ENCODE assay signal across 9 cellular contexts in the genomic region with DNA sequence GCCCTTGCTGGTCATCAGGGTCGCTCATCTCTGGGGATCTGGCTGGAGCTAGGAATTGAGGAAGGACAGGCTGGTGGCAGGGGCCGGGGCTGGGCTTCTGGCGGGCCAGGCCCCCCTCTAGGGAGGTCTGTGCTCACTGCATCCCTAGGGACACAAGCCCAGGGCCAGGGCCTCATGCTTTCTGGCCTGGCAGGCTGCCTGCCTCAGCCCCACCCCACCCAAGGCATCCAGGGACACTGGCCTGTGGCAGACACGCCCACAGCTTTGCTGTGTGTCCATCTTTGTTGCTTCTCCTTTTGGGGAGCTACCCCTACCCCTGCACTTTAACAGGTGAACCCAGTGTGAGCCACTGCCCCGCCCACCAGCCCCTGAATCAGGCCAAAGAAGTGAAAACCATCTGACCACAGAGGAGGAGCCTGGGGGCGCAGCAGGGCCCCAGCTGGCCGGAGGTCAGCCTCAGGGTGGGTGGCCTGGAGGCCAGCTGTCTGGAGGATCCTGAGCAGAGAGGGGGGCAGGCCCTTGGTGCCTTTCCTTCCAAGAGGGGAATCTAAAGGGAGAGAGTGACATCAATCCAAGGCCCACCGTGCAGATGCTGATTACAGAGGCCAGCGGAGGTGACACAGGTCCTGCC. TPM values are rescaled to one million over a fixed set of nuclear protein-coding genes. Genes with fewer than 3 reads are reported as not detected.
DNase-seq lines count a peak whose midpoint lies in the region; ATAC-seq and TF ChIP-seq lines count a peak whose summit lies in the region.
"Had no signal": no experiment of that assay in that cellular context is flagged by ENCODE, and none has a peak within 500 bp of the region (broad histone marks: within the 10 kb centered on the region; RNA-seq: fewer than 3 reads in every experiment).

No MANE protein-coding gene starts in this region.

- H3K27me3 Mint-ChIP-seq in endothelial cell (ENCODE audit: unreplicated experiment) = peaks cover 5% of the 10 kb centered on the region

- H3K4me1 Mint-ChIP-seq in endothelial cell (ENCODE audit: unreplicated experiment) = peaks cover 2% of the 10 kb centered on the region

- H3K27ac ChIP-seq in RWPE2 (ENCODE audit: poor library complexity, severe bottlenecking) (no peak overlapping the region), right atrium auricular region (peak overlapping the region; percentile 64 to 77), gastrocnemius medialis (peak overlapping the region in 3 of 4 donors; percentile 22 to 52 (median 26))

- H3K27me3 ChIP-seq in RWPE2 (ENCODE audit: insufficient read depth, poor library complexity, severe bottlenecking) = no peaks in the 10 kb centered on the region
- H3K27me3 ChIP-seq in right atrium auricular region = no peaks in the 10 kb centered on the region
- H3K27me3 ChIP-seq in gastrocnemius medialis = no peaks in the 10 kb centered on the region

- no peak for TF ChIP-seq POLR2A in gastrocnemius medialis (IDR thresholded peaks at IDR 0.05)

- in situ Hi-C loops in gastrocnemius medialis (cut with MboI; ENCODE audit: low sequenced_read_pairs in 4 of 4) = loop anchor here in 3 of 4 donors (10.0 to 25.0 kb wide), 4 partner anchors 123 to 241 kb away; no protein-coding TSS in a partner anchor

- ATAC-seq in RWPE2 (ENCODE audit: low read depth) (no peak; the same call in 2 of the 3 replicates), gastrocnemius medialis (peak; percentile 5 to 25), GM19452 (IDR thresholded peaks at IDR 0.05; ENCODE audit: unreplicated experiment) (no peak)

- H3K9me3 Mint-ChIP-seq in endothelial cell (ENCODE audit: unreplicated experiment) = no peaks in the 10 kb centered on the region

- DNase-seq in NCI-H82 (lab: John Stamatoyannopoulos, UW) = peak; percentile 80
- no peak for DNase-seq in NCI-H82 treated with DMSO at 0.1 percent for 48 hours (lab: John Stamatoyannopoulos, UW; ENCODE audit: unreplicated experiment)
- peak; percentile 35 for DNase-seq in RWPE2 (ENCODE audit: low spot score)
- no peak for DNase-seq in right atrium auricular region (ENCODE audit: low spot score)
- DNase-seq in gastrocnemius medialis = no peak
- DNase-seq in stimulated activated CD4-positive, alpha-beta T cell treated with anti-CD3 and anti-CD28 coated beads, Interleukin-12 subunit alpha, Interleukin-12 subunit beta, amount 100 ng/mL, for 4 hours = no peak
- DNase-seq in endothelial cell (ENCODE audit: low spot score) = no peak
- DNase-seq: cerebellar nuclear complex had no signal

- H3K9me3 ChIP-seq in RWPE2 (ENCODE audit: severe bottlenecking) (no peaks in the 10 kb centered on the region), right atrium auricular region (no peaks in the 10 kb centered on the region), gastrocnemius medialis (no peaks in the 10 kb centered on the region)

- no peak overlapping the region for H3K4me3 Mint-ChIP-seq in endothelial cell (ENCODE audit: unreplicated experiment)

- intact Hi-C loops in gastrocnemius medialis (cut with DNase I; ENCODE audit: low total_unique reads) = loop anchor here (2.0 to 5.0 kb wide), 2 partner anchors 113 to 239 kb away; no protein-coding TSS in a partner anchor

- H3K36me3 Mint-ChIP-seq in endothelial cell (ENCODE audit: low read depth, unreplicated experiment) = no peaks in the 10 kb centered on the region

- no peaks in the 10 kb centered on the region for H3K36me3 ChIP-seq in RWPE2 (ENCODE audit: low read depth)
- H3K36me3 ChIP-seq in right atrium auricular region = no peaks in the 10 kb centered on the region
- H3K36me3 ChIP-seq in gastrocnemius medialis = no peaks in the 10 kb centered on the region

- no peak overlapping the region for H3K27ac Mint-ChIP-seq in endothelial cell (ENCODE audit: unreplicated experiment)

- H3K4me3 ChIP-seq in RWPE2 (ENCODE audit: severe bottlenecking) = no peak overlapping the region
- H3K4me3 ChIP-seq in right atrium auricular region = no peak overlapping the region
- H3K4me3 ChIP-seq in gastrocnemius medialis = no peak overlapping the region

- H3K4me1 ChIP-seq in RWPE2 (ENCODE audit: insufficient read depth, poor library complexity, severe bottlenecking) = no peaks in the 10 kb centered on the region
- H3K4me1 ChIP-seq in right atrium auricular region = peaks cover 0 to 15% of the 10 kb centered on the region in 2 donors
- H3K4me1 ChIP-seq in gastrocnemius medialis = peaks cover 5 to 6% of the 10 kb centered on the region in 2 donors

- no peak for TF ChIP-seq CTCF in RWPE2 (IDR thresholded peaks at IDR 0.05; ENCODE audit: poor library complexity, severe bottlenecking)
- TF ChIP-seq CTCF in right atrium auricular region (IDR thresholded peaks at IDR 0.05) = no peak
- no peak for TF ChIP-seq CTCF in gastrocnemius medialis (IDR thresholded peaks at IDR 0.05 in 4 of 5, conservative IDR thresholded peaks at IDR 0.05 in 1 of 5)
- no peak for TF ChIP-seq CTCF in endothelial cell (IDR thresholded peaks at IDR 0.05; ENCODE audit: unreplicated experiment)

RNA-seq across cellular contexts. Expression of gene CELSR1, which starts 26.8 kb away (rescaled TPM):
- total RNA-seq in right atrium auricular region = 1 to 10 TPM; 7.1 to 9.6 TPM
- total RNA-seq in gastrocnemius medialis = 1 to 10 TPM in 2 of 4 donors, under 1 TPM in 2; 0.10 to 1.5 (median 0.87) TPM
- 7.7 TPM for total RNA-seq in endothelial cell (ENCODE audit: unreplicated experiment)

RNA-seq across cellular contexts. Expression of gene GRAMD4, which starts 56.0 kb away (rescaled TPM):
- total RNA-seq in right atrium auricular region = 10 to 100 TPM; 29.1 to 31.6 TPM
- 100 to 1,000 TPM in 1 of 4 donors, 10 to 100 TPM in 3; 16.7 to 106 (median 53.3) TPM for total RNA-seq in gastrocnemius medialis
- 42.7 TPM for total RNA-seq in endothelial cell (ENCODE audit: unreplicated experiment)

Comparison
In these comparisons a context has a peak if more than half of its experiments do, and no peak if none do; other contexts are left out.
1. DNase-seq: peak in NCI-H82 (single experiment) and RWPE2 (single experiment); none in NCI-H82 treated with DMSO at 0.1 percent for 48 hours (single experiment), right atrium auricular region (single experiment), gastrocnemius medialis (0 of 2), stimulated activated CD4-positive, alpha-beta T cell treated with anti-CD3 and anti-CD28 coated beads, Interleukin-12 subunit alpha, Interleukin-12 subunit beta, amount 100 ng/mL, for 4 hours (single experiment) and endothelial cell (single experiment).
2. ATAC-seq: peak in gastrocnemius medialis (2 of 2); none in RWPE2 (single experiment) and GM19452 (single experiment).